In the genomic region with DNA sequence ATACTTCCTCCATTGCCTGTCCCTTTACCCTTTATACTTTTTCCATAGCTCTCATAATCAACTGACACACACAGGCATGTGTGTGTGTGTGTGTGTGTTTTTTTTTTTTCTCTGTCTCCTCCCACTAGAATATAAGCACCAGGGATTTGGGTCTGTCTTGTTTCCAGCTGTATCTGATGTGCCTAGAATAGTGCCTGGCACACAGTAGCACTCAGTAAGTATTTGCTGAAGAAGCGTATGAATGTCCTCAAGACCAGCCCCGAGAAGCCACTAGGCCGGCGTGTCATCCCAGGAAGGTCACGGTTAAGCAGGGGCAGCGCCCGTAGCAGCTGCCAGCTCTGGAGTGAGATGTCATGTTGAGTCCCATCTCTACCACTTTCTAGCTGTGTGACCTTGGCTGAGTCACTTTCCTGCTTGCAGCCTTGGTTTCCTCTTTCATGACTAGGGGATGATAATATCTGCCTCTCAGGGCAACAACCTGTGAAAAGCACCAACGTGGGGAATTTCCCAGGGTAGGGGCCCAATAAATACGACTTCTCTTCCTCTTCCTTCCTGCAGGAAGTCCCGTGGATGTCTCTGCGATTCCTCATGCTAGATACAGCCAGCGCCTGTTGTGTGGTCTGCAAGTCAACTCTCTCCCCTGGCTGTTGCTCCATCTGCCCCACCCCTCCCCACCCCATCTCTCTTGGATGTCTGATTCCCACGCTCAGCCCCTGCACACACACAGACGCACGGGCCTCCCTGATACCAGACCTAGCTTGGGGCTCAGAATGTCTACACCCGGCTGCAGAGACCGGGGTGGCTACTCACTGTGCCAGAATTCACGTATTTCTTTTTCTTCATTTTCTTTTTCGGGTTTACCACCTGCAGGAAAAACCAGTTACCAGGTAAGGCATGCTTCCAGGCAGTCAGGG, we compare ENCODE assay signal across 1 cellular context.
TF ChIP-seq lines count a peak whose summit lies in the region.

No MANE protein-coding gene starts in this region.

TF ChIP-seq in GM12878, 131 proteins besides CTCF, POLR2A, EP300 and RAD21 (continued from another document and continues in another):
- TF ChIP-seq, protein P1, sequence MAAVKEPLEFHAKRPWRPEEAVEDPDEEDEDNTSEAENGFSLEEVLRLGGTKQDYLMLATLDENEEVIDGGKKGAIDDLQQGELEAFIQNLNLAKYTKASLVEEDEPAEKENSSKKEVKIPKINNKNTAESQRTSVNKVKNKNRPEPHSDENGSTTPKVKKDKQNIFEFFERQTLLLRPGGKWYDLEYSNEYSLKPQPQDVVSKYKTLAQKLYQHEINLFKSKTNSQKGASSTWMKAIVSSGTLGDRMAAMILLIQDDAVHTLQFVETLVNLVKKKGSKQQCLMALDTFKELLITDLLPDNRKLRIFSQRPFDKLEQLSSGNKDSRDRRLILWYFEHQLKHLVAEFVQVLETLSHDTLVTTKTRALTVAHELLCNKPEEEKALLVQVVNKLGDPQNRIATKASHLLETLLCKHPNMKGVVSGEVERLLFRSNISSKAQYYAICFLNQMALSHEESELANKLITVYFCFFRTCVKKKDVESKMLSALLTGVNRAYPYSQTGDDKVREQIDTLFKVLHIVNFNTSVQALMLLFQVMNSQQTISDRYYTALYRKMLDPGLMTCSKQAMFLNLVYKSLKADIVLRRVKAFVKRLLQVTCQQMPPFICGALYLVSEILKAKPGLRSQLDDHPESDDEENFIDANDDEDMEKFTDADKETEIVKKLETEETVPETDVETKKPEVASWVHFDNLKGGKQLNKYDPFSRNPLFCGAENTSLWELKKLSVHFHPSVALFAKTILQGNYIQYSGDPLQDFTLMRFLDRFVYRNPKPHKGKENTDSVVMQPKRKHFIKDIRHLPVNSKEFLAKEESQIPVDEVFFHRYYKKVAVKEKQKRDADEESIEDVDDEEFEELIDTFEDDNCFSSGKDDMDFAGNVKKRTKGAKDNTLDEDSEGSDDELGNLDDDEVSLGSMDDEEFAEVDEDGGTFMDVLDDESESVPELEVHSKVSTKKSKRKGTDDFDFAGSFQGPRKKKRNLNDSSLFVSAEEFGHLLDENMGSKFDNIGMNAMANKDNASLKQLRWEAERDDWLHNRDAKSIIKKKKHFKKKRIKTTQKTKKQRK (IDR thresholded peaks at IDR 0.05; ENCODE audit: low read depth, low read length) = no peak
- peak; percentile 78 for TF ChIP-seq SMARCA5 (IDR thresholded peaks at IDR 0.05)
- TF ChIP-seq BCL11A (IDR thresholded peaks at IDR 0.05; ENCODE audit: low read depth, low read length) = no peak
- no peak for TF ChIP-seq TAF1 (IDR thresholded peaks at IDR 0.05; ENCODE audit: borderline replicate concordance, low read depth, low read length)
- no peak for TF ChIP-seq CEBPB (IDR thresholded peaks at IDR 0.05; ENCODE audit: borderline replicate concordance in 1 of 2, low read depth in 2 of 2, low read length in 2 of 2)
- no peak for TF ChIP-seq SP1 (IDR thresholded peaks at IDR 0.05; ENCODE audit: low read depth, low read length)
- no peak for TF ChIP-seq ZBED1 (IDR thresholded peaks at IDR 0.05; ENCODE audit: borderline replicate concordance)
- TF ChIP-seq RUNX3 (IDR thresholded peaks at IDR 0.05; ENCODE audit: low read length) = peak; percentile 38
- no peak for TF ChIP-seq TCF3 (IDR thresholded peaks at IDR 0.05; ENCODE audit: borderline replicate concordance, insufficient read depth, low read depth, low read length)
- peak; percentile 55; the same call in 1 of the 2 replicates for TF ChIP-seq GATAD2B (conservative IDR thresholded peaks at IDR 0.05; ENCODE audit: low read depth)
- no peak for TF ChIP-seq PAX8 (IDR thresholded peaks at IDR 0.05)
- no peak for TF ChIP-seq BMI1 (IDR thresholded peaks at IDR 0.05; ENCODE audit: borderline replicate concordance)
- TF ChIP-seq, protein P2, sequence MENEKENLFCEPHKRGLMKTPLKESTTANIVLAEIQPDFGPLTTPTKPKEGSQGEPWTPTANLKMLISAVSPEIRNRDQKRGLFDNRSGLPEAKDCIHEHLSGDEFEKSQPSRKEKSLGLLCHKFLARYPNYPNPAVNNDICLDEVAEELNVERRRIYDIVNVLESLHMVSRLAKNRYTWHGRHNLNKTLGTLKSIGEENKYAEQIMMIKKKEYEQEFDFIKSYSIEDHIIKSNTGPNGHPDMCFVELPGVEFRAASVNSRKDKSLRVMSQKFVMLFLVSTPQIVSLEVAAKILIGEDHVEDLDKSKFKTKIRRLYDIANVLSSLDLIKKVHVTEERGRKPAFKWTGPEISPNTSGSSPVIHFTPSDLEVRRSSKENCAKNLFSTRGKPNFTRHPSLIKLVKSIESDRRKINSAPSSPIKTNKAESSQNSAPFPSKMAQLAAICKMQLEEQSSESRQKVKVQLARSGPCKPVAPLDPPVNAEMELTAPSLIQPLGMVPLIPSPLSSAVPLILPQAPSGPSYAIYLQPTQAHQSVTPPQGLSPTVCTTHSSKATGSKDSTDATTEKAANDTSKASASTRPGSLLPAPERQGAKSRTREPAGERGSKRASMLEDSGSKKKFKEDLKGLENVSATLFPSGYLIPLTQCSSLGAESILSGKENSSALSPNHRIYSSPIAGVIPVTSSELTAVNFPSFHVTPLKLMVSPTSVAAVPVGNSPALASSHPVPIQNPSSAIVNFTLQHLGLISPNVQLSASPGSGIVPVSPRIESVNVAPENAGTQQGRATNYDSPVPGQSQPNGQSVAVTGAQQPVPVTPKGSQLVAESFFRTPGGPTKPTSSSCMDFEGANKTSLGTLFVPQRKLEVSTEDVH (IDR thresholded peaks at IDR 0.05; ENCODE audit: low read depth, partially characterized antibody) = no peak
- TF ChIP-seq, protein P3, sequence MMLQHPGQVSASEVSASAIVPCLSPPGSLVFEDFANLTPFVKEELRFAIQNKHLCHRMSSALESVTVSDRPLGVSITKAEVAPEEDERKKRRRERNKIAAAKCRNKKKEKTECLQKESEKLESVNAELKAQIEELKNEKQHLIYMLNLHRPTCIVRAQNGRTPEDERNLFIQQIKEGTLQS (IDR thresholded peaks at IDR 0.05; ENCODE audit: borderline replicate concordance, extremely low read depth, low read depth, low read length) = no peak
- no peak for TF ChIP-seq CHD2 (IDR thresholded peaks at IDR 0.05; ENCODE audit: borderline replicate concordance, low read depth, low read length)
- no peak for TF ChIP-seq NFXL1 (IDR thresholded peaks at IDR 0.05; ENCODE audit: borderline replicate concordance)
- TF ChIP-seq CBFB (IDR thresholded peaks at IDR 0.05; ENCODE audit: low read depth) = no peak
- TF ChIP-seq JUNB (IDR thresholded peaks at IDR 0.05) = no peak; the same call in 1 of the 2 replicates
- TF ChIP-seq, protein P4, sequence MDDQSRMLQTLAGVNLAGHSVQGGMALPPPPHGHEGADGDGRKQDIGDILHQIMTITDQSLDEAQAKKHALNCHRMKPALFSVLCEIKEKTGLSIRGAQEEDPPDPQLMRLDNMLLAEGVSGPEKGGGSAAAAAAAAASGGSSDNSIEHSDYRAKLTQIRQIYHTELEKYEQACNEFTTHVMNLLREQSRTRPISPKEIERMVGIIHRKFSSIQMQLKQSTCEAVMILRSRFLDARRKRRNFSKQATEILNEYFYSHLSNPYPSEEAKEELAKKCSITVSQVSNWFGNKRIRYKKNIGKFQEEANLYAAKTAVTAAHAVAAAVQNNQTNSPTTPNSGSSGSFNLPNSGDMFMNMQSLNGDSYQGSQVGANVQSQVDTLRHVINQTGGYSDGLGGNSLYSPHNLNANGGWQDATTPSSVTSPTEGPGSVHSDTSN (IDR thresholded peaks at IDR 0.05; ENCODE audit: insufficient replicate concordance, low read depth, low read length) = no peak
- TF ChIP-seq, protein P5, sequence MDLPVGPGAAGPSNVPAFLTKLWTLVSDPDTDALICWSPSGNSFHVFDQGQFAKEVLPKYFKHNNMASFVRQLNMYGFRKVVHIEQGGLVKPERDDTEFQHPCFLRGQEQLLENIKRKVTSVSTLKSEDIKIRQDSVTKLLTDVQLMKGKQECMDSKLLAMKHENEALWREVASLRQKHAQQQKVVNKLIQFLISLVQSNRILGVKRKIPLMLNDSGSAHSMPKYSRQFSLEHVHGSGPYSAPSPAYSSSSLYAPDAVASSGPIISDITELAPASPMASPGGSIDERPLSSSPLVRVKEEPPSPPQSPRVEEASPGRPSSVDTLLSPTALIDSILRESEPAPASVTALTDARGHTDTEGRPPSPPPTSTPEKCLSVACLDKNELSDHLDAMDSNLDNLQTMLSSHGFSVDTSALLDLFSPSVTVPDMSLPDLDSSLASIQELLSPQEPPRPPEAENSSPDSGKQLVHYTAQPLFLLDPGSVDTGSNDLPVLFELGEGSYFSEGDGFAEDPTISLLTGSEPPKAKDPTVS (IDR thresholded peaks at IDR 0.05; ENCODE audit: low read depth, low read length) = no peak
- no peak for TF ChIP-seq MXI1 (IDR thresholded peaks at IDR 0.05; ENCODE audit: low read depth, low read length)
- TF ChIP-seq, protein P6, sequence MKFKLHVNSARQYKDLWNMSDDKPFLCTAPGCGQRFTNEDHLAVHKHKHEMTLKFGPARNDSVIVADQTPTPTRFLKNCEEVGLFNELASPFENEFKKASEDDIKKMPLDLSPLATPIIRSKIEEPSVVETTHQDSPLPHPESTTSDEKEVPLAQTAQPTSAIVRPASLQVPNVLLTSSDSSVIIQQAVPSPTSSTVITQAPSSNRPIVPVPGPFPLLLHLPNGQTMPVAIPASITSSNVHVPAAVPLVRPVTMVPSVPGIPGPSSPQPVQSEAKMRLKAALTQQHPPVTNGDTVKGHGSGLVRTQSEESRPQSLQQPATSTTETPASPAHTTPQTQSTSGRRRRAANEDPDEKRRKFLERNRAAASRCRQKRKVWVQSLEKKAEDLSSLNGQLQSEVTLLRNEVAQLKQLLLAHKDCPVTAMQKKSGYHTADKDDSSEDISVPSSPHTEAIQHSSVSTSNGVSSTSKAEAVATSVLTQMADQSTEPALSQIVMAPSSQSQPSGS (IDR thresholded peaks at IDR 0.05; ENCODE audit: low read length) = no peak
- no peak for TF ChIP-seq CHD1 (IDR thresholded peaks at IDR 0.05; ENCODE audit: low read depth, low read length)
- TF ChIP-seq, protein P7, sequence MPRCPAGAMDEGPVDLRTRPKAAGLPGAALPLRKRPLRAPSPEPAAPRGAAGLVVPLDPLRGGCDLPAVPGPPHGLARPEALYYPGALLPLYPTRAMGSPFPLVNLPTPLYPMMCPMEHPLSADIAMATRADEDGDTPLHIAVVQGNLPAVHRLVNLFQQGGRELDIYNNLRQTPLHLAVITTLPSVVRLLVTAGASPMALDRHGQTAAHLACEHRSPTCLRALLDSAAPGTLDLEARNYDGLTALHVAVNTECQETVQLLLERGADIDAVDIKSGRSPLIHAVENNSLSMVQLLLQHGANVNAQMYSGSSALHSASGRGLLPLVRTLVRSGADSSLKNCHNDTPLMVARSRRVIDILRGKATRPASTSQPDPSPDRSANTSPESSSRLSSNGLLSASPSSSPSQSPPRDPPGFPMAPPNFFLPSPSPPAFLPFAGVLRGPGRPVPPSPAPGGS (IDR thresholded peaks at IDR 0.05; ENCODE audit: borderline replicate concordance, insufficient read depth, low read depth, low read length, poor library complexity, severe bottlenecking) = no peak
- 0 out of 2 replicates have a peak, but pooled peaks have one; percentile 7 for TF ChIP-seq FOXM1 (IDR thresholded peaks at IDR 0.05; ENCODE audit: low read depth, low read length)
- no peak for TF ChIP-seq TCF12 (IDR thresholded peaks at IDR 0.05; ENCODE audit: low read depth, low read length)
- no peak for TF ChIP-seq SIN3A (IDR thresholded peaks at IDR 0.05; ENCODE audit: low read depth, low read length)
- TF ChIP-seq ZZZ3 (IDR thresholded peaks at IDR 0.05; ENCODE audit: control insufficient read depth, insufficient read length, low read depth) = no peak
- TF ChIP-seq, protein P8, sequence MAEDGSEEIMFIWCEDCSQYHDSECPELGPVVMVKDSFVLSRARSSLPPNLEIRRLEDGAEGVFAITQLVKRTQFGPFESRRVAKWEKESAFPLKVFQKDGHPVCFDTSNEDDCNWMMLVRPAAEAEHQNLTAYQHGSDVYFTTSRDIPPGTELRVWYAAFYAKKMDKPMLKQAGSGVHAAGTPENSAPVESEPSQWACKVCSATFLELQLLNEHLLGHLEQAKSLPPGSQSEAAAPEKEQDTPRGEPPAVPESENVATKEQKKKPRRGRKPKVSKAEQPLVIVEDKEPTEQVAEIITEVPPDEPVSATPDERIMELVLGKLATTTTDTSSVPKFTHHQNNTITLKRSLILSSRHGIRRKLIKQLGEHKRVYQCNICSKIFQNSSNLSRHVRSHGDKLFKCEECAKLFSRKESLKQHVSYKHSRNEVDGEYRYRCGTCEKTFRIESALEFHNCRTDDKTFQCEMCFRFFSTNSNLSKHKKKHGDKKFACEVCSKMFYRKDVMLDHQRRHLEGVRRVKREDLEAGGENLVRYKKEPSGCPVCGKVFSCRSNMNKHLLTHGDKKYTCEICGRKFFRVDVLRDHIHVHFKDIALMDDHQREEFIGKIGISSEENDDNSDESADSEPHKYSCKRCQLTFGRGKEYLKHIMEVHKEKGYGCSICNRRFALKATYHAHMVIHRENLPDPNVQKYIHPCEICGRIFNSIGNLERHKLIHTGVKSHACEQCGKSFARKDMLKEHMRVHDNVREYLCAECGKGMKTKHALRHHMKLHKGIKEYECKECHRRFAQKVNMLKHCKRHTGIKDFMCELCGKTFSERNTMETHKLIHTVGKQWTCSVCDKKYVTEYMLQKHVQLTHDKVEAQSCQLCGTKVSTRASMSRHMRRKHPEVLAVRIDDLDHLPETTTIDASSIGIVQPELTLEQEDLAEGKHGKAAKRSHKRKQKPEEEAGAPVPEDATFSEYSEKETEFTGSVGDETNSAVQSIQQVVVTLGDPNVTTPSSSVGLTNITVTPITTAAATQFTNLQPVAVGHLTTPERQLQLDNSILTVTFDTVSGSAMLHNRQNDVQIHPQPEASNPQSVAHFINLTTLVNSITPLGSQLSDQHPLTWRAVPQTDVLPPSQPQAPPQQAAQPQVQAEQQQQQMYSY (CRISPR knock-in tag; IDR thresholded peaks at IDR 0.05) = no peak
- TF ChIP-seq ZNF274 (IDR thresholded peaks at IDR 0.05; ENCODE audit: insufficient read depth, insufficient read length) = no peak
- TF ChIP-seq NBN (IDR thresholded peaks at IDR 0.05) = peak; percentile 71; the same call in 1 of the 2 replicates
- TF ChIP-seq, protein P9, sequence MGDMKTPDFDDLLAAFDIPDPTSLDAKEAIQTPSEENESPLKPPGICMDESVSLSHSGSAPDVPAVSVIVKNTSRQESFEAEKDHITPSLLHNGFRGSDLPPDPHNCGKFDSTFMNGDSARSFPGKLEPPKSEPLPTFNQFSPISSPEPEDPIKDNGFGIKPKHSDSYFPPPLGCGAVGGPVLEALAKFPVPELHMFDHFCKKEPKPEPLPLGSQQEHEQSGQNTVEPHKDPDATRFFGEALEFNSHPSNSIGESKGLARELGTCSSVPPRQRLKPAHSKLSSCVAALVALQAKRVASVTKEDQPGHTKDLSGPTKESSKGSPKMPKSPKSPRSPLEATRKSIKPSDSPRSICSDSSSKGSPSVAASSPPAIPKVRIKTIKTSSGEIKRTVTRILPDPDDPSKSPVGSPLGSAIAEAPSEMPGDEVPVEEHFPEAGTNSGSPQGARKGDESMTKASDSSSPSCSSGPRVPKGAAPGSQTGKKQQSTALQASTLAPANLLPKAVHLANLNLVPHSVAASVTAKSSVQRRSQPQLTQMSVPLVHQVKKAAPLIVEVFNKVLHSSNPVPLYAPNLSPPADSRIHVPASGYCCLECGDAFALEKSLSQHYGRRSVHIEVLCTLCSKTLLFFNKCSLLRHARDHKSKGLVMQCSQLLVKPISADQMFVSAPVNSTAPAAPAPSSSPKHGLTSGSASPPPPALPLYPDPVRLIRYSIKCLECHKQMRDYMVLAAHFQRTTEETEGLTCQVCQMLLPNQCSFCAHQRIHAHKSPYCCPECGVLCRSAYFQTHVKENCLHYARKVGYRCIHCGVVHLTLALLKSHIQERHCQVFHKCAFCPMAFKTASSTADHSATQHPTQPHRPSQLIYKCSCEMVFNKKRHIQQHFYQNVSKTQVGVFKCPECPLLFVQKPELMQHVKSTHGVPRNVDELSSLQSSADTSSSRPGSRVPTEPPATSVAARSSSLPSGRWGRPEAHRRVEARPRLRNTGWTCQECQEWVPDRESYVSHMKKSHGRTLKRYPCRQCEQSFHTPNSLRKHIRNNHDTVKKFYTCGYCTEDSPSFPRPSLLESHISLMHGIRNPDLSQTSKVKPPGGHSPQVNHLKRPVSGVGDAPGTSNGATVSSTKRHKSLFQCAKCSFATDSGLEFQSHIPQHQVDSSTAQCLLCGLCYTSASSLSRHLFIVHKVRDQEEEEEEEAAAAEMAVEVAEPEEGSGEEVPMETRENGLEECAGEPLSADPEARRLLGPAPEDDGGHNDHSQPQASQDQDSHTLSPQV (IDR thresholded peaks at IDR 0.05) = no peak
- TF ChIP-seq YBX1 (IDR thresholded peaks at IDR 0.05) = no peak
